In the genomic region with DNA sequence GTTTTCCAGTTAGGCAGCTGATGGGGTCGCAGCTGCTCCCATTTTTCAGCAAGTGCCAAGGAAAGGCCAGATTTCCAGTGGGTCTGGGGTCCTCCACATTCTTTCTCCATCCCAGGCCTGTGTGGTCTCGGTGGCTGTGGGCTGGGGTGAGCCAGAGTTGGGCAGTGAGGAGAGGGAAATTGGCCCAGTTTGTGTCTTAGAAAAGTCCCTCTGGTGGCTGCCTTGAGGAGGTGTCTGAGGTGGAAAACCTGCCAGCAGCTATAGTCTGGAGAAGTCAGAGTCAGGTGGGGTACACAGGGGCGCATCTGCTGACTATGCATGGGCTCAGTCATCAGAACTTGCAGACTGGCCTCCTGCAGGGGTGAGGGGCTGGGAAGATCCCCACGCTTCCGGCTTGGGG, we compare ENCODE assay signal across 12 cellular contexts. TPM values are rescaled to one million over a fixed set of nuclear protein-coding genes. Genes with fewer than 3 reads are reported as not detected.
DNase-seq lines count a peak whose midpoint lies in the region; ATAC-seq and TF ChIP-seq lines count a peak whose summit lies in the region.
"Had no signal": no experiment of that assay in that cellular context is flagged by ENCODE, and none has a peak within 500 bp of the region (broad histone marks: within the 10 kb centered on the region; RNA-seq: fewer than 3 reads in every experiment).

No MANE protein-coding gene starts in this region.

- no peaks in the 10 kb centered on the region for H3K27me3 ChIP-seq in endodermal cell (ENCODE audit: control insufficient read depth, insufficient read depth, low read length, poor library complexity, severe bottlenecking)
- no peaks in the 10 kb centered on the region for H3K27me3 ChIP-seq in smooth muscle cell (ENCODE audit: low read depth)

- H3K4me1 ChIP-seq in endodermal cell (ENCODE audit: control insufficient read depth, insufficient read depth, low read length) (no peaks in the 10 kb centered on the region), smooth muscle cell (ENCODE audit: low read depth) (no peaks in the 10 kb centered on the region)
- H3K4me1 ChIP-seq: parathyroid adenoma had no signal

- no peaks in the 10 kb centered on the region for H3F3A ChIP-seq in smooth muscle cell (ENCODE audit: low read depth)

- WGBS in endodermal cell (ENCODE audit: insufficient coverage in 1 of 2, insufficient read length in 1 of 2), 2 experiments: 47 to 54% methylated on average over 2 to 5 of the region's 5 CpGs
- WGBS in smooth muscle cell (ENCODE audit: low lambda C conversion rate): 78% methylated on average over 5 of the region's 5 CpGs

- H3K9ac ChIP-seq in endodermal cell (ENCODE audit: extremely low read depth, low read length, poor library complexity, severe bottlenecking) (no peak overlapping the region), smooth muscle cell (ENCODE audit: low read depth) (no peak overlapping the region)
- H3K9ac ChIP-seq: parathyroid adenoma had no signal

- CTCF ChIA-PET in activated CD8-positive, alpha-beta memory T cell treated with anti-CD3 and anti-CD28 coated beads, Interleukin-2, amount 10 ng/mL, durations not matched to agents 7 days and 5 days (lab: Charles Lee): no interaction called here

- no peak overlapping the region for H2AFZ ChIP-seq in smooth muscle cell (ENCODE audit: low read depth)
- H2AFZ ChIP-seq: parathyroid adenoma had no signal

- H3K36me3 Mint-ChIP-seq in activated CD8-positive, alpha-beta memory T cell treated with anti-CD3 and anti-CD28 coated beads, Interleukin-2, amount 10 ng/mL, durations not matched to agents 7 days and 5 days: no peaks in the 10 kb centered on the region
- H3K36me3 Mint-ChIP-seq in endodermal cell (ENCODE audit: low read depth): no peaks in the 10 kb centered on the region

- no peaks in the 10 kb centered on the region for H3K79me2 ChIP-seq in smooth muscle cell (ENCODE audit: low read depth)
- H3K79me2 ChIP-seq: parathyroid adenoma had no signal

- H3K27me3 Mint-ChIP-seq in activated CD8-positive, alpha-beta memory T cell treated with anti-CD3 and anti-CD28 coated beads, Interleukin-2, amount 10 ng/mL, durations not matched to agents 7 days and 5 days: no peaks in the 10 kb centered on the region
- H3K27me3 Mint-ChIP-seq in endodermal cell (ENCODE audit: insufficient read depth): peaks cover 5% of the 10 kb centered on the region
- H3K27me3 Mint-ChIP-seq: T-helper 17 cell had no signal

- ATAC-seq in activated CD8-positive, alpha-beta memory T cell treated with anti-CD3 and anti-CD28 coated beads, Interleukin-2, amount 10 ng/mL, durations not matched to agents 7 days and 5 days: peak; percentile 49
- ATAC-seq in HG02623 (IDR thresholded peaks at IDR 0.05; ENCODE audit: unreplicated experiment): no peak
- ATAC-seq in HG03354 (IDR thresholded peaks at IDR 0.05; ENCODE audit: poor library complexity, severe bottlenecking, unreplicated experiment): no peak
- no peak for ATAC-seq in GM18858 (IDR thresholded peaks at IDR 0.05; ENCODE audit: unreplicated experiment)
- ATAC-seq: T-helper 17 cell had no signal

- H3K4me3 ChIP-seq in NB4 (ENCODE audit: low read depth, low read length) (no peak overlapping the region), endodermal cell (ENCODE audit: low read length) (no peak overlapping the region), smooth muscle cell (no peak overlapping the region)

- TF ChIP-seq POLR2A in NB4 (IDR thresholded peaks at IDR 0.05; ENCODE audit: extremely low read depth, insufficient read length): no peak

- H4K20me1 ChIP-seq in smooth muscle cell (ENCODE audit: low read depth): no peaks in the 10 kb centered on the region

- no peaks in the 10 kb centered on the region for H3K9me3 Mint-ChIP-seq in activated CD8-positive, alpha-beta memory T cell treated with anti-CD3 and anti-CD28 coated beads, Interleukin-2, amount 10 ng/mL, durations not matched to agents 7 days and 5 days (ENCODE audit: low read depth)
- no peaks in the 10 kb centered on the region for H3K9me3 Mint-ChIP-seq in endodermal cell
- H3K9me3 Mint-ChIP-seq: central memory CD8-positive, alpha-beta T cell had no signal

- DNase-seq in activated CD8-positive, alpha-beta memory T cell treated with anti-CD3 and anti-CD28 coated beads, Interleukin-2, amount 10 ng/mL, durations not matched to agents 7 days and 5 days: no peak
- DNase-seq in activated CD8-positive, alpha-beta memory T cell treated with anti-CD3 and anti-CD28 coated beads for 24 hours: no peak
- DNase-seq in NB4 (ENCODE audit: low read depth): peak; percentile 48
- peak; percentile 77 for DNase-seq in endodermal cell
- DNase-seq in smooth muscle cell (lab: John Stamatoyannopoulos, UW; ENCODE audit: unreplicated experiment): no peak
- DNase-seq: T-helper 17 cell had no signal

- no peak overlapping the region for H3K27ac Mint-ChIP-seq in activated CD8-positive, alpha-beta memory T cell treated with anti-CD3 and anti-CD28 coated beads, Interleukin-2, amount 10 ng/mL, durations not matched to agents 7 days and 5 days
- no peak overlapping the region for H3K27ac Mint-ChIP-seq in endodermal cell
- H3K27ac Mint-ChIP-seq: T-helper 17 cell had no signal

- no peak overlapping the region for H3K4me2 ChIP-seq in smooth muscle cell

- peaks cover under 1% of the 10 kb centered on the region for H3K4me1 Mint-ChIP-seq in activated CD8-positive, alpha-beta memory T cell treated with anti-CD3 and anti-CD28 coated beads, Interleukin-2, amount 10 ng/mL, durations not matched to agents 7 days and 5 days
- peaks cover 14% of the 10 kb centered on the region for H3K4me1 Mint-ChIP-seq in endodermal cell
- H3K4me1 Mint-ChIP-seq: central memory CD8-positive, alpha-beta T cell; T-helper 17 cell had no signal

- H3K4me3 Mint-ChIP-seq in activated CD8-positive, alpha-beta memory T cell treated with anti-CD3 and anti-CD28 coated beads, Interleukin-2, amount 10 ng/mL, durations not matched to agents 7 days and 5 days: no peak overlapping the region
- no peak overlapping the region for H3K4me3 Mint-ChIP-seq in endodermal cell
- H3K4me3 Mint-ChIP-seq: central memory CD8-positive, alpha-beta T cell; T-helper 17 cell had no signal

- H3K9me3 ChIP-seq in endodermal cell (ENCODE audit: control insufficient read depth, low read length) (no peaks in the 10 kb centered on the region), smooth muscle cell (replicated peaks; ENCODE audit: low read depth) (no peaks in the 10 kb centered on the region)

- H3K36me3 ChIP-seq in endodermal cell (ENCODE audit: control insufficient read depth, insufficient read depth, low read length) (no peaks in the 10 kb centered on the region), smooth muscle cell (ENCODE audit: low read depth) (no peaks in the 10 kb centered on the region)

- TF ChIP-seq CTCF in NB4 (IDR thresholded peaks at IDR 0.05; ENCODE audit: low read depth, low read length): peak; percentile 35
- TF ChIP-seq CTCF in endodermal cell (conservative IDR thresholded peaks at IDR 0.05): peak; percentile 72
- TF ChIP-seq CTCF in smooth muscle cell (IDR thresholded peaks at IDR 0.05; ENCODE audit: borderline replicate concordance, insufficient read depth, poor library complexity, severe bottlenecking): peak; percentile 31

- H3K27ac ChIP-seq in endodermal cell (ENCODE audit: low read depth, low read length) (peak overlapping the region; percentile 52), smooth muscle cell (ENCODE audit: low read depth) (no peak overlapping the region)
- H3K27ac ChIP-seq: parathyroid adenoma had no signal

RNA-seq across cellular contexts. Expression of a gene that starts 30.5 kb away (rescaled TPM):
- total RNA-seq in activated CD8-positive, alpha-beta memory T cell treated with anti-CD3 and anti-CD28 coated beads, Interleukin-2, amount 10 ng/mL, durations not matched to agents 7 days and 5 days: not detected
- total RNA-seq in endodermal cell: not detected
- not detected for polyA plus RNA-seq in endodermal cell (2013, experiment 1 of 2)
- not detected for polyA plus RNA-seq in endodermal cell (2013, experiment 2 of 2)
- total RNA-seq in smooth muscle cell: not detected in 2 replicates
- polyA plus RNA-seq in smooth muscle cell: 0.25 TPM in 1 of 2 replicates, not detected in the other
- total RNA-seq: T-helper 17 cell, temporal lobe had no signal

RNA-seq across cellular contexts. Expression of a gene that starts 46.6 kb away (rescaled TPM):
- 10 to 100 TPM; 27.3 to 27.7 TPM for total RNA-seq in activated CD8-positive, alpha-beta memory T cell treated with anti-CD3 and anti-CD28 coated beads, Interleukin-2, amount 10 ng/mL, durations not matched to agents 7 days and 5 days
- total RNA-seq in endodermal cell (10 to 100 TPM; 23.9 to 28.3 TPM), smooth muscle cell (9.5 and 13.3 TPM in 2 replicates)
- 16.2 TPM for polyA plus RNA-seq in endodermal cell (2013, experiment 1 of 2)
- polyA plus RNA-seq in endodermal cell (2013, experiment 2 of 2): 12.4 TPM
- 12.1 and 13.2 TPM in 2 replicates for polyA plus RNA-seq in smooth muscle cell

RNA-seq across cellular contexts. Expression of a gene that starts 46.6 kb away (rescaled TPM):
- total RNA-seq in activated CD8-positive, alpha-beta memory T cell treated with anti-CD3 and anti-CD28 coated beads, Interleukin-2, amount 10 ng/mL, durations not matched to agents 7 days and 5 days: 10 to 100 TPM; 56.6 to 70.2 TPM
- total RNA-seq in endodermal cell (10 to 100 TPM; 63.8 to 64.9 TPM), smooth muscle cell (41.2 and 49.3 TPM in 2 replicates)
- polyA plus RNA-seq in endodermal cell (2013, experiment 1 of 2): 58.7 TPM
- polyA plus RNA-seq in endodermal cell (2013, experiment 2 of 2): 54.7 TPM
- 110 and 116 TPM in 2 replicates for polyA plus RNA-seq in smooth muscle cell

Comparison
In these comparisons a context has a peak if more than half of its experiments do, and no peak if none do; other contexts are left out.
1. DNase-seq: peak in NB4 (single experiment) and endodermal cell (single experiment); none in activated CD8-positive, alpha-beta memory T cell treated with anti-CD3 and anti-CD28 coated beads, Interleukin-2, amount 10 ng/mL, durations not matched to agents 7 days and 5 days (single experiment), activated CD8-positive, alpha-beta memory T cell treated with anti-CD3 and anti-CD28 coated beads for 24 hours (single experiment) and smooth muscle cell (single experiment).
2. Peak in every context shown above with its lines, with median percentiles within 50 percentile points of each other: CTCF ChIP-seq.